In the genomic region with DNA sequence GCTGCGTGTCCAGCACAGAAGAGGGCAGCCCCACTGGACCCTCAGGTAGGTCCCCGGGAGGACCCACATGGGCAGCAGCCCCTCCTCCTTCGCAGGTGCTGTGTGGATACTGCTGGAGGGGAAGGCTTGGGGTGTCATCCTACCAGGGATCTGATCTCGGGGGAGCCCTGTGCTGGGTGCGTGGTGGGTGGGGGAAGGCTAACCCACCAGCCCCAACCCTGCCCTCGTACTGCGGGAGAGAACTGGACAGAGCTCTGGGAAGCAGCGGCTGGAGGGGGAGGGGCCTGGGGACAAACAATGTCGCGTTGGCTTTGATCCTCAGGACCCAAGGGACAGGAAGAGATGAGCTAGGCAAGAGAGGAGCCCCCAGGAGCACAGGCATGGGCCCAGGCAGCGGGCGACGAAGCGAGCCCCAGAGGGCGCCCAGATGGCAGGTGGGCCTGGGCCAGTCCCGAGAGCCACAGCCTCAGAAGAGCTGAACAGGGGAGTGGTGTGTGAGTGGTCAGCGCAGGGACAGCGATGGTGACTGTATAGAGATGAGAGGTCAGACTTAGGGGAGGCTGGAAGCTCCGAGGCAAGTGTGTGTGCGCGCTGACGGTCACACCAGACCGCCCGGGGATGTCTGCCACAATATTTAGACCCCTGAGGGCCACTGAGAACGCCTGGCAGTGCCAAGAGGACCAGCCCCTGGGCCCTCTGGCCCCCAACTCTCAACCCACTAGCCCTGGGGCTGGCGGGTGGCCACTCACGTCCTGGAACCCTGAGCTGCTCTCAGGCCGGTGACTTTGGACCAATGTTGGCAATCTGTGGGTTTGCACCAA, we compare ENCODE assay signal across 8 cellular contexts. TPM values are rescaled to one million over a fixed set of nuclear protein-coding genes. Genes with fewer than 3 reads are reported as not detected.
A peak's percentile ranks its signal among the peaks of the same experiment; 100 is the strongest.
DNase-seq lines count a peak whose midpoint lies in the region; ATAC-seq lines count a peak whose summit lies in the region.

No MANE protein-coding gene starts in this region.

- H3K9me3 ChIP-seq in mucosa of rectum (ENCODE audit: control insufficient read depth in 2 of 2, low read length in 2 of 2) (no peaks in the 10 kb centered on the region), aorta (ENCODE audit: control insufficient read depth, low read length) (no peaks in the 10 kb centered on the region)

- H3K4me1 ChIP-seq in mucosa of rectum (ENCODE audit: control insufficient read depth in 2 of 2, insufficient read depth in 2 of 2, low read length in 2 of 2) = peaks cover 29 to 41% of the 10 kb centered on the region in 2 donors
- H3K4me1 ChIP-seq in aorta (ENCODE audit: control insufficient read depth in 1 of 2, insufficient read depth in 2 of 2, low read length in 2 of 2) = no peaks in the 10 kb centered on the region

- WGBS in aorta, 2 donors = 84 to 85% methylated on average over 28 of the region's 28 CpGs

- H3K36me3 ChIP-seq in mucosa of rectum (ENCODE audit: control insufficient read depth in 2 of 2, insufficient read depth in 2 of 2, low read length in 2 of 2) (peaks cover 15 to 23% of the 10 kb centered on the region in 2 donors), aorta (ENCODE audit: control insufficient read depth in 1 of 2, insufficient read depth in 2 of 2, low read length in 1 of 2) (peaks cover 0 to 3% of the 10 kb centered on the region in 2 donors)

- H3K27me3 Mint-ChIP-seq in stimulated activated naive CD8-positive, alpha-beta T cell treated with anti-CD3 and anti-CD28 coated beads, Interleukin-15, Interleukin-2, amounts not matched to agents 100 ng/mL and 50 ng/mL, for 24 hours = no peaks in the 10 kb centered on the region
- no peaks in the 10 kb centered on the region for H3K27me3 Mint-ChIP-seq in central memory CD8-positive, alpha-beta T cell

- H3K4me1 Mint-ChIP-seq in stimulated activated naive CD8-positive, alpha-beta T cell treated with anti-CD3 and anti-CD28 coated beads, Interleukin-15, Interleukin-2, amounts not matched to agents 100 ng/mL and 50 ng/mL, for 24 hours (ENCODE audit: low read depth) = peaks cover 18% of the 10 kb centered on the region
- H3K4me1 Mint-ChIP-seq in central memory CD8-positive, alpha-beta T cell = peaks cover 15% of the 10 kb centered on the region

- H3K9ac ChIP-seq in mucosa of rectum (ENCODE audit: low read depth in 1 of 2, low read length in 2 of 2) = peak overlapping the region; percentile 88 to 92

- H3K4me3 ChIP-seq in mucosa of rectum (ENCODE audit: low read length in 2 of 2) (peak overlapping the region; percentile 73 to 82), aorta (ENCODE audit: low read length in 2 of 2) (no peak overlapping the region)

- H3K27ac ChIP-seq in mucosa of rectum (ENCODE audit: low read depth in 2 of 2, low read length in 2 of 2) (peak overlapping the region; percentile 94 to 97), aorta (ENCODE audit: low read depth in 1 of 2, low read length in 2 of 2) (no peak overlapping the region)

- no peaks in the 10 kb centered on the region for H3K9me3 Mint-ChIP-seq in stimulated activated naive CD8-positive, alpha-beta T cell treated with anti-CD3 and anti-CD28 coated beads, Interleukin-15, Interleukin-2, amounts not matched to agents 100 ng/mL and 50 ng/mL, for 24 hours
- no peaks in the 10 kb centered on the region for H3K9me3 Mint-ChIP-seq in central memory CD8-positive, alpha-beta T cell

- H3K27me3 ChIP-seq in mucosa of rectum (ENCODE audit: control insufficient read depth in 2 of 2, insufficient read depth in 2 of 2, low read length in 2 of 2) (no peaks in the 10 kb centered on the region), aorta (ENCODE audit: control insufficient read depth in 1 of 2, insufficient read depth in 2 of 2, low read length in 1 of 2) (no peaks in the 10 kb centered on the region)

- peaks cover 24% of the 10 kb centered on the region for H3K36me3 Mint-ChIP-seq in stimulated activated naive CD8-positive, alpha-beta T cell treated with anti-CD3 and anti-CD28 coated beads, Interleukin-15, Interleukin-2, amounts not matched to agents 100 ng/mL and 50 ng/mL, for 24 hours (ENCODE audit: low read depth)
- H3K36me3 Mint-ChIP-seq in central memory CD8-positive, alpha-beta T cell (ENCODE audit: insufficient read depth) = peaks cover 48% of the 10 kb centered on the region

- peak overlapping the region; percentile 93 for H3K27ac Mint-ChIP-seq in stimulated activated naive CD8-positive, alpha-beta T cell treated with anti-CD3 and anti-CD28 coated beads, Interleukin-15, Interleukin-2, amounts not matched to agents 100 ng/mL and 50 ng/mL, for 24 hours
- peak overlapping the region; percentile 84 for H3K27ac Mint-ChIP-seq in central memory CD8-positive, alpha-beta T cell (ENCODE audit: low read depth)

- intact Hi-C loops in aorta (cut with DNase I) = loop anchor here in 1 of 2 donors (2.0 kb wide), 1 partner anchor 22 kb away; no protein-coding TSS in a partner anchor

- DNase-seq in stimulated activated naive CD8-positive, alpha-beta T cell treated with anti-CD3 and anti-CD28 coated beads, Interleukin-15, Interleukin-2, amounts not matched to agents 100 U/mL and 50 U/mL, for 24 hours = no peak
- no peak for DNase-seq in central memory CD8-positive, alpha-beta T cell (ENCODE audit: low spot score in 2 of 2)
- DNase-seq in aorta (peak; percentile 55 to 75), SKM-1 (lab: John Stamatoyannopoulos, UW; ENCODE audit: unreplicated experiment) (no peak)

- H3K4me3 Mint-ChIP-seq in stimulated activated naive CD8-positive, alpha-beta T cell treated with anti-CD3 and anti-CD28 coated beads, Interleukin-15, Interleukin-2, amounts not matched to agents 100 ng/mL and 50 ng/mL, for 24 hours = peak overlapping the region; percentile 87
- peak overlapping the region; percentile 73 for H3K4me3 Mint-ChIP-seq in central memory CD8-positive, alpha-beta T cell

- ATAC-seq in stimulated activated naive CD8-positive, alpha-beta T cell treated with anti-CD3 and anti-CD28 coated beads, Interleukin-15, Interleukin-2, amounts not matched to agents 100 U/mL and 50 U/mL, for 24 hours = no peak
- ATAC-seq in central memory CD8-positive, alpha-beta T cell (replicated peaks; ENCODE audit: extremely low read depth, poor library complexity, severe bottlenecking) = no peak
- ATAC-seq in aorta (ENCODE audit: low FRiP score) (no peak), GM18868 (IDR thresholded peaks at IDR 0.05; ENCODE audit: unreplicated experiment) (no peak), HG02759 (IDR thresholded peaks at IDR 0.05; ENCODE audit: unreplicated experiment) (no peak)

RNA-seq across cellular contexts. Expression of gene PIM3, which starts 1.4 kb away (rescaled TPM):
- 10 to 100 TPM; 41.4 to 74.9 TPM for total RNA-seq in aorta
- polyA plus RNA-seq in aorta = 10 to 100 TPM; 11.0 to 16.0 TPM

RNA-seq across cellular contexts. Expression of gene CRELD2, which starts 40.7 kb away (rescaled TPM):
- total RNA-seq in aorta = 10 to 100 TPM; 31.2 to 41.6 TPM
- polyA plus RNA-seq in aorta = 10 to 100 TPM; 12.6 to 43.5 TPM

RNA-seq across cellular contexts. Expression of gene ALG12, which starts 40.9 kb away (rescaled TPM):
- total RNA-seq in aorta = 10 to 100 TPM; 13.7 to 18.7 TPM
- 10 to 100 TPM in 1 of 2 donors, 1 to 10 TPM in 1; 3.0 to 13.4 TPM for polyA plus RNA-seq in aorta

RNA-seq across cellular contexts. Expression of gene IL17REL, which starts 53.4 kb away (rescaled TPM):
- total RNA-seq in aorta = not detected
- polyA plus RNA-seq in aorta = under 1 TPM in 1 of 2 donors, not detected in 1; 0.05 TPM

Comparison
In these comparisons a context has a peak if more than half of its experiments do, and no peak if none do; other contexts are left out.
1. DNase-seq: peak in aorta (2 of 2); none in stimulated activated naive CD8-positive, alpha-beta T cell treated with anti-CD3 and anti-CD28 coated beads, Interleukin-15, Interleukin-2, amounts not matched to agents 100 U/mL and 50 U/mL, for 24 hours (single experiment), central memory CD8-positive, alpha-beta T cell (0 of 2) and SKM-1 (single experiment).
2. H3K27ac ChIP-seq: peak in mucosa of rectum (2 of 2); none in aorta (0 of 2).
3. H3K4me3 ChIP-seq: peak in mucosa of rectum (2 of 2); none in aorta (0 of 2).